ENCODE assay signal across 8 cellular contexts in genomic region chr3:42749753-42750231, GRCh38.
DNase-seq lines count a peak whose midpoint lies in the region; ATAC-seq and TF ChIP-seq lines count a peak whose summit lies in the region.

No MANE protein-coding gene starts in this region.

- DNase-seq in DMS 273 (lab: John Stamatoyannopoulos, UW; ENCODE audit: unreplicated experiment) (peak; percentile 48), DMS 273 treated with DMSO at 0.1 percent for 48 hours (lab: John Stamatoyannopoulos, UW) (no peak), RKO (ENCODE audit: low spot score) (peak; percentile 40), fibroblast of pulmonary artery (ENCODE audit: low read depth) (no peak), pons (ENCODE audit: low spot score) (peak; percentile 76), NCI-H2171 treated with DMSO at 0.1 percent for 48 hours (lab: John Stamatoyannopoulos, UW) (no peak)

- ATAC-seq in HG02938 (IDR thresholded peaks at IDR 0.05; ENCODE audit: unreplicated experiment) (no peak), HG02885 (IDR thresholded peaks at IDR 0.05; ENCODE audit: poor library complexity, unreplicated experiment) (no peak)

- H3K4me3 ChIP-seq in fibroblast of pulmonary artery (replicated peaks; ENCODE audit: low read depth, low read length), result no peak overlapping the region

- peak; percentile 48 for TF ChIP-seq CTCF in fibroblast of pulmonary artery (IDR thresholded peaks at IDR 0.05; ENCODE audit: low read length, missing control alignments)

Comparison
In these comparisons a context has a peak if more than half of its experiments do, and no peak if none do; other contexts are left out.
1. DNase-seq: peak in DMS 273 (single experiment), RKO (single experiment) and pons (single experiment); none in DMS 273 treated with DMSO at 0.1 percent for 48 hours (single experiment), fibroblast of pulmonary artery (single experiment) and NCI-H2171 treated with DMSO at 0.1 percent for 48 hours (single experiment).